30 cellular contexts compared by ENCODE assay signal in genomic region chr3:98331329-98331728, GRCh38. TPM values are rescaled to one million over a fixed set of nuclear protein-coding genes. Genes with fewer than 3 reads are reported as not detected.
"Had no signal": no experiment of that assay in that cellular context is flagged by ENCODE, and none has a peak within 500 bp of the region (broad histone marks: within the 10 kb centered on the region; RNA-seq: fewer than 3 reads in every experiment).

No MANE protein-coding gene starts in this region.

- H3K27ac ChIP-seq: dorsolateral prefrontal cortex, hepatocyte, left ventricle myocardium inferior, lower lobe of right lung, ovary, right atrium auricular region, sigmoid colon, skin epidermis, stomach, thoracic aorta, transverse colon had no signal

- H3K4me3 Mint-ChIP-seq: memory B cell; mesothelial cell of epicardium; natural killer cell; neural crest cell; stimulated activated naive B cell treated with anti-CD40 and anti-IgM and Interleukin-4, amounts not matched to agents 10 μg/mL and 1 μg/mL and 100 μg/mL, for 72 hours had no signal

- H3K9me3 Mint-ChIP-seq: memory B cell; mesothelial cell of epicardium; natural killer cell; neural crest cell; stimulated activated naive B cell treated with anti-CD40 and anti-IgM and Interleukin-4, amounts not matched to agents 10 μg/mL and 1 μg/mL and 100 μg/mL, for 72 hours had no signal

- H3K27ac Mint-ChIP-seq: memory B cell; mesothelial cell of epicardium; natural killer cell; stimulated activated naive B cell treated with anti-CD40 and anti-IgM and Interleukin-4, amounts not matched to agents 10 μg/mL and 1 μg/mL and 100 μg/mL, for 72 hours had no signal

- H3K4me1 ChIP-seq: left ventricle myocardium inferior, lower lobe of right lung, right atrium auricular region, sigmoid colon, stomach, transverse colon had no signal

- H3K9me3 ChIP-seq: left ventricle myocardium inferior, lower lobe of right lung, ovary, right atrium auricular region, sigmoid colon, stomach, thoracic aorta, transverse colon had no signal

- H3K79me2 ChIP-seq: hepatocyte had no signal

- H3K4me3 ChIP-seq: dorsolateral prefrontal cortex, hepatocyte, left ventricle myocardium inferior, lower lobe of right lung, ovary, right atrium auricular region, sigmoid colon, skin epidermis, stomach, thoracic aorta, transverse colon had no signal

- H2AFZ ChIP-seq: hepatocyte had no signal

- H3K4me1 Mint-ChIP-seq: mesothelial cell of epicardium; natural killer cell; stimulated activated naive B cell treated with anti-CD40 and anti-IgM and Interleukin-4, amounts not matched to agents 10 μg/mL and 1 μg/mL and 100 μg/mL, for 72 hours had no signal

- H3K27me3 ChIP-seq: ovary, right atrium auricular region, transverse colon had no signal

- H3K36me3 Mint-ChIP-seq: memory B cell; mesothelial cell of epicardium; natural killer cell; stimulated activated naive B cell treated with anti-CD40 and anti-IgM and Interleukin-4, amounts not matched to agents 10 μg/mL and 1 μg/mL and 100 μg/mL, for 72 hours had no signal

- DNase-seq: dorsolateral prefrontal cortex; effector CD8-positive, alpha-beta T cell; foreskin melanocyte; head of caudate nucleus; kidney; left cardiac atrium; left ventricle myocardium inferior; lower lobe of right lung; natural killer cell; nucleus accumbens; ovary; sigmoid colon; stimulated activated CD4-positive, alpha-beta T cell treated with anti-CD3 and anti-CD28 coated beads, Interleukin-2, amount 100 ng/mL, for 24 hours; stimulated activated CD4-positive, alpha-beta T cell treated with anti-CD3 and anti-CD28 coated beads, Interleukin-4, amount 100 ng/mL, for 4 hours; stimulated activated naive B cell treated with anti-CD40 and anti-IgM and Interleukin-4, amounts not matched to agents 10 μg/mL and 1 μg/mL and 100 μg/mL, for 72 hours; stomach; substantia nigra; transverse colon had no signal

- FAIRE-seq: kidney had no signal

- ATAC-seq: left cardiac atrium; lower lobe of right lung; natural killer cell; stimulated activated naive B cell treated with anti-CD40 and anti-IgM and Interleukin-4, amounts not matched to agents 10 μg/mL and 1 μg/mL and 100 μg/mL, for 72 hours had no signal

- H3K4me2 ChIP-seq: hepatocyte had no signal

- H3K36me3 ChIP-seq: left ventricle myocardium inferior, lower lobe of right lung, ovary, right atrium auricular region, sigmoid colon, stomach, thoracic aorta, transverse colon had no signal

RNA-seq across cellular contexts. Expression of gene OR5K4, which starts 22.3 kb away (rescaled TPM):
- total RNA-seq: dorsolateral prefrontal cortex, hepatocyte, kidney, left cardiac atrium, left ventricle myocardium inferior, lower lobe of right lung, mesothelial cell of epicardium, mucosa of gallbladder, myocyte, natural killer cell, neural crest cell, ovary, posterior vena cava, right atrium auricular region, sigmoid colon, stomach, thoracic aorta, transverse colon, ureter had no signal
- polyA plus RNA-seq: esophagus, hepatocyte, ovary, sigmoid colon, stomach had no signal

RNA-seq across cellular contexts. Expression of gene OR5H2, which starts 49.0 kb away (rescaled TPM):
- total RNA-seq: dorsolateral prefrontal cortex, hepatocyte, kidney, left cardiac atrium, left ventricle myocardium inferior, lower lobe of right lung, mesothelial cell of epicardium, mucosa of gallbladder, myocyte, natural killer cell, neural crest cell, ovary, posterior vena cava, right atrium auricular region, sigmoid colon, stomach, thoracic aorta, transverse colon, ureter had no signal
- polyA plus RNA-seq: esophagus, hepatocyte, ovary, sigmoid colon, stomach had no signal

RNA-seq across cellular contexts. Expression of gene OR5K3, which starts 59.1 kb away (rescaled TPM):
- total RNA-seq: dorsolateral prefrontal cortex, hepatocyte, kidney, left cardiac atrium, left ventricle myocardium inferior, lower lobe of right lung, mesothelial cell of epicardium, mucosa of gallbladder, myocyte, natural killer cell, neural crest cell, ovary, posterior vena cava, right atrium auricular region, sigmoid colon, stomach, thoracic aorta, transverse colon, ureter had no signal
- polyA plus RNA-seq: esophagus, hepatocyte, ovary, sigmoid colon, stomach had no signal
